Comparison of ENCODE assay signal across 8 cellular contexts in genomic region chr2:190882831-190883582, GRCh38. TPM values are rescaled to one million over a fixed set of nuclear protein-coding genes. Genes with fewer than 3 reads are reported as not detected.
A peak's percentile ranks its signal among the peaks of the same experiment; 100 is the strongest.
DNase-seq lines count a peak whose midpoint lies in the region; ATAC-seq and TF ChIP-seq lines count a peak whose summit lies in the region.

No MANE protein-coding gene starts in this region.

- TF ChIP-seq CTCF in CD14-positive monocyte (IDR thresholded peaks at IDR 0.05): no peak
- TF ChIP-seq CTCF in body of pancreas (IDR thresholded peaks at IDR 0.05): no peak

- no peaks in the 10 kb centered on the region for H3K9me3 Mint-ChIP-seq in CD14-positive monocyte

- H3K9me3 ChIP-seq in KOPT-K1 (ENCODE audit: insufficient read depth, low read length, poor library complexity, severe bottlenecking) (no peaks in the 10 kb centered on the region), body of pancreas (no peaks in the 10 kb centered on the region), mononuclear cell (ENCODE audit: low read depth, low read length) (no peaks in the 10 kb centered on the region)

- intact Hi-C loops in CD14-positive monocyte (cut with micrococcal nuclease): loop anchor here in 1 of 2 donors (5.0 kb wide), 2 partner anchors 139 to 734 kb away; no protein-coding TSS in a partner anchor
- intact Hi-C loops in body of pancreas (cut with DNase I): no loop called here

- WGBS in body of pancreas, 2 donors: 5 to 7% methylated on average over 4 of the region's 4 CpGs

- ATAC-seq in body of pancreas: no peak
- ATAC-seq in HG02571 (IDR thresholded peaks at IDR 0.05; ENCODE audit: unreplicated experiment): no peak
- ATAC-seq in HG03025 (IDR thresholded peaks at IDR 0.05; ENCODE audit: low FRiP score, unreplicated experiment): no peak

- H3K4me3 Mint-ChIP-seq in CD14-positive monocyte: peak overlapping the region; percentile 94 to 97

- H3K36me3 Mint-ChIP-seq in CD14-positive monocyte: peaks cover 3% of the 10 kb centered on the region in 2 donors

- H3K4me3 ChIP-seq in body of pancreas: peak overlapping the region in 1 of 2 donors; percentile 83
- H3K4me3 ChIP-seq in mononuclear cell (ENCODE audit: low read length): peak overlapping the region; percentile 79

- H3K4me1 ChIP-seq in body of pancreas (peaks cover 61% of the 10 kb centered on the region), mononuclear cell (ENCODE audit: insufficient read depth, low read length) (peaks cover 35% of the 10 kb centered on the region)

- TF ChIP-seq POLR2A in body of pancreas (IDR thresholded peaks at IDR 0.05): no peak

- H3K27me3 Mint-ChIP-seq in CD14-positive monocyte (ENCODE audit: low read depth in 3 of 3): no peaks in the 10 kb centered on the region

- H3K4me1 Mint-ChIP-seq in CD14-positive monocyte: peaks cover 44% of the 10 kb centered on the region

- H3K27me3 ChIP-seq in body of pancreas (no peaks in the 10 kb centered on the region), mononuclear cell (ENCODE audit: insufficient read depth, low read length) (no peaks in the 10 kb centered on the region)

- peak overlapping the region; percentile 96 to 99 (median 98) for H3K27ac Mint-ChIP-seq in CD14-positive monocyte

- H3K27ac ChIP-seq in KOPT-K1 (ENCODE audit: low read depth, low read length, poor library complexity, severe bottlenecking): peak overlapping the region; percentile 87
- H3K27ac ChIP-seq in body of pancreas: peak overlapping the region; percentile 74 to 98 (median 97)

- peaks cover 47% of the 10 kb centered on the region for H3K36me3 ChIP-seq in KOPT-K1 (ENCODE audit: insufficient read depth, low read length)
- H3K36me3 ChIP-seq in body of pancreas (replicated peaks in 1 of 2; ENCODE audit: insufficient read depth in 1 of 2, low read depth in 2 of 2): no peaks in the 10 kb centered on the region

- no peak for DNase-seq in CD14-positive monocyte (ENCODE audit: low spot score)
- DNase-seq in body of pancreas: no peak
- DNase-seq in activated effector memory CD4-positive, alpha-beta T cell treated with anti-CD3 and anti-CD28 coated beads, Interleukin-2, amount 50 U/mL, for 16 hours: no peak
- no peak for DNase-seq in stimulated activated CD4-positive, alpha-beta T cell treated with anti-CD3 and anti-CD28 coated beads, Interleukin-4, amount 100 ng/mL, for 24 hours

RNA-seq across cellular contexts. Expression of gene GLS, which starts 2.4 kb away (rescaled TPM):
- polyA plus RNA-seq in CD14-positive monocyte: 1 to 10 TPM; 6.0 to 9.0 TPM
- total RNA-seq in body of pancreas: 100 to 1,000 TPM in 1 of 2 donors, 10 to 100 TPM in 1; 86.0 to 102 TPM
- 256 TPM for total RNA-seq in mononuclear cell
